18 cellular contexts compared by ENCODE assay signal in the genomic region with DNA sequence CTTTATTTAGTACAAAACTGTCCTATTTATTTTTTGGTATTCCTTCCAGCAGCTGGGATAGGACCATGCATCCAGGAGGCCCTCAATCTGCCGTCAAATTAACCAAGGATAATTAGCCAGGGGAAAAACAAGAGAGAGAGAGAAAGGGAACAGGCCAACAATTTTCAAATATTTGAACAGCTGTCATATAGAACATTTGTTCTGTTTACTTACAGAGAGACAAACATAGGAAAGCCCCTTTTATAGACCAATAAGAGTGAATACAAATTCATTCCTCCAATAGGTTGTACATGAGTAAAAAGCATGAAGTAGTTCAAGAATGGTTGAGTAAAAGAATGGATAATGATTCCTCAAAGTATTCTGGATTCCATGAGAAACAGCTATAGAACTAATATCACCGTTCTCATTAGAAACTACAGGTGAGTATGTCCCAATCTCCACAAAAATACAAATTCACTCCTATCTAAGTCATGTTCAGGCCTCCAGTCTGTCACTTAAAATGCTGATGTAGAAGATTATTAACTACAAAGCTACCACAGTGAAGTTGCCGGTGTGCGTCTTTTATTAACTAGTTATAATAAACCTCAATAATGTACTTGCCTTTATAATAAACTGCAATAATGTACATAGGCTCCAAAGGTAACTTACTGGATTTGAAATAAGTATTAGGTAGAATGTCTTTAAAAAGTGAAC.
DNase-seq lines count a peak whose midpoint lies in the region; ATAC-seq and FAIRE-seq lines count a peak whose summit lies in the region.
"Had no signal": no experiment of that assay in that cellular context is flagged by ENCODE, and none has a peak within 500 bp of the region (broad histone marks: within the 10 kb centered on the region; RNA-seq: fewer than 3 reads in every experiment).

No MANE protein-coding gene starts in this region.

- H3K4me1 ChIP-seq in trophoblast cell (ENCODE audit: control insufficient read depth in 1 of 2, insufficient read depth in 2 of 2, low read length in 2 of 2), result no peaks in the 10 kb centered on the region
- H3K4me1 ChIP-seq: breast epithelium, esophagus muscularis mucosa had no signal

- H3K27me3 ChIP-seq in trophoblast cell (ENCODE audit: insufficient read depth, low read length), result no peaks in the 10 kb centered on the region
- H3K27me3 ChIP-seq: breast epithelium, dorsolateral prefrontal cortex, esophagus muscularis mucosa had no signal

- peak; percentile 98 for FAIRE-seq in islet of Langerhans (lab: Jason Lieb, UNC)

- H3K14ac ChIP-seq in trophoblast cell (ENCODE audit: low read length), result no peak overlapping the region

- no peak overlapping the region for H3K27ac ChIP-seq in trophoblast cell (ENCODE audit: low read depth, low read length)
- H3K27ac ChIP-seq: breast epithelium, dorsolateral prefrontal cortex, esophagus muscularis mucosa, GM23248, left ventricle myocardium inferior had no signal

- H2BK5ac ChIP-seq in trophoblast cell (ENCODE audit: low read depth, low read length, poor library complexity), result no peak overlapping the region

- no peak overlapping the region for H4K8ac ChIP-seq in trophoblast cell (ENCODE audit: low read depth, low read length)

- H4K12ac ChIP-seq in trophoblast cell (ENCODE audit: low read depth, low read length), result no peak overlapping the region

- no peak overlapping the region for H3K23ac ChIP-seq in trophoblast cell (ENCODE audit: low read length)

- H2BK120ac ChIP-seq in trophoblast cell (ENCODE audit: insufficient read depth, low read length, poor library complexity), result no peak overlapping the region

- no peaks in the 10 kb centered on the region for H3K36me3 ChIP-seq in trophoblast cell (ENCODE audit: control insufficient read depth in 1 of 2, insufficient read depth in 2 of 2, low read length in 2 of 2)
- H3K36me3 ChIP-seq: breast epithelium had no signal

- no peak overlapping the region for H4K91ac ChIP-seq in trophoblast cell (ENCODE audit: low read depth, low read length)

- no CpG with 5 or more reads among the region's 4 CpGs for WGBS in trophoblast cell (ENCODE audit: extremely low coverage, insufficient coverage, insufficient read length)

- no peak overlapping the region for H3K4me2 ChIP-seq in trophoblast cell (ENCODE audit: low read length)

- no peak overlapping the region for H3K4ac ChIP-seq in trophoblast cell (ENCODE audit: low read depth, low read length)

- H3K79me1 ChIP-seq in trophoblast cell (ENCODE audit: low read length), result no peaks in the 10 kb centered on the region

- H3K79me2 ChIP-seq in trophoblast cell (ENCODE audit: control insufficient read depth, insufficient read depth, low read length, poor library complexity), result no peaks in the 10 kb centered on the region

- no peak overlapping the region for H2AK5ac ChIP-seq in trophoblast cell (ENCODE audit: low read length)

- H2BK12ac ChIP-seq in trophoblast cell (ENCODE audit: low read length), result no peak overlapping the region

- ATAC-seq in GM18867 (IDR thresholded peaks at IDR 0.05; ENCODE audit: unreplicated experiment), result no peak
- ATAC-seq: activated naive CD8-positive, alpha-beta T cell treated with anti-CD3 and anti-CD28 coated beads, Interleukin-2, amount 50 U/mL, for 24 hours; stimulated activated memory B cell treated with anti-CD40 and anti-IgM and Interleukin-4, amounts not matched to agents 10 μg/mL and 1 μg/mL and 100 μg/mL, for 72 hours had no signal

- no peak overlapping the region for H3K9ac ChIP-seq in trophoblast cell (ENCODE audit: low read length)
- H3K9ac ChIP-seq: GM23248 had no signal

- H3K9me3 ChIP-seq in trophoblast cell (ENCODE audit: insufficient read depth, low read depth, low read length), result no peaks in the 10 kb centered on the region
- H3K9me3 ChIP-seq: breast epithelium, esophagus muscularis mucosa, left ventricle myocardium inferior had no signal

- DNase-seq in DMS53 (lab: John Stamatoyannopoulos, UW) (peak; percentile 92), NCI-H1436 treated with DMSO at 0.1 percent for 48 hours (lab: John Stamatoyannopoulos, UW) (peak; percentile 28), NCI-H69 (lab: John Stamatoyannopoulos, UW) (peak; percentile 97), HuH-7 (ENCODE audit: low spot score) (no peak), trophoblast cell (no peak), 8988T (no peak)
- DNase-seq: activated CD8-positive, alpha-beta memory T cell treated with anti-CD3 and anti-CD28 coated beads for 24 hours; activated naive CD8-positive, alpha-beta T cell treated with anti-CD3 and anti-CD28 coated beads, Interleukin-2, amount 50 U/mL, for 24 hours; dorsolateral prefrontal cortex; GM23248; left ventricle myocardium inferior; OCI-M1; SIG-M5 had no signal

- no peak overlapping the region for H3K4me3 ChIP-seq in trophoblast cell (ENCODE audit: low read depth, low read length)
- H3K4me3 ChIP-seq: breast epithelium, dorsolateral prefrontal cortex, esophagus muscularis mucosa, GM23248, left ventricle myocardium inferior had no signal

- H2AFZ ChIP-seq in trophoblast cell (ENCODE audit: insufficient read depth, low read length, poor library complexity), result no peak overlapping the region
- H2AFZ ChIP-seq: GM23248 had no signal

- no peak overlapping the region for H3K18ac ChIP-seq in trophoblast cell (ENCODE audit: low read length)

Comparison
In these comparisons a context has a peak if more than half of its experiments do, and no peak if none do; other contexts are left out.
1. DNase-seq: peak in DMS53 (single experiment), NCI-H1436 treated with DMSO at 0.1 percent for 48 hours (single experiment) and NCI-H69 (single experiment); none in HuH-7 (single experiment), trophoblast cell (0 of 2) and 8988T (single experiment).